19 cellular contexts compared by ENCODE assay signal in genomic region chr1:163844393-163844948, GRCh38.
DNase-seq lines count a peak whose midpoint lies in the region; ATAC-seq and TF ChIP-seq lines count a peak whose summit lies in the region.
"Had no signal": no experiment of that assay in that cellular context is flagged by ENCODE, and none has a peak within 500 bp of the region (broad histone marks: within the 10 kb centered on the region; RNA-seq: fewer than 3 reads in every experiment).

No MANE protein-coding gene starts in this region.

- H3K9me3 ChIP-seq in right atrium auricular region, result no peaks in the 10 kb centered on the region
- no peaks in the 10 kb centered on the region for H3K9me3 ChIP-seq in adipocyte (ENCODE audit: control insufficient read depth, low read length)
- no peaks in the 10 kb centered on the region for H3K9me3 ChIP-seq in heart left ventricle
- H3K9me3 ChIP-seq: upper lobe of right lung had no signal

- no peak overlapping the region for H3K9ac ChIP-seq in adipocyte (ENCODE audit: low read length)

- WGBS in heart left ventricle, 4 donors, result 17 to 47% (median 41%) methylated on average over 1 of the region's 1 CpG

- H3K27me3 ChIP-seq in right atrium auricular region (no peaks in the 10 kb centered on the region), adipocyte (replicated peaks; ENCODE audit: control insufficient read depth, insufficient read depth, low read length) (no peaks in the 10 kb centered on the region), heart left ventricle (no peaks in the 10 kb centered on the region)
- H3K27me3 ChIP-seq: spleen, upper lobe of right lung had no signal

- H3K36me3 ChIP-seq in right atrium auricular region (no peaks in the 10 kb centered on the region), adipocyte (ENCODE audit: control insufficient read depth, insufficient read depth, low read length, severe bottlenecking) (no peaks in the 10 kb centered on the region), heart left ventricle (no peaks in the 10 kb centered on the region)
- H3K36me3 ChIP-seq: spleen, upper lobe of right lung had no signal

- H3K27ac ChIP-seq in right atrium auricular region (peak overlapping the region in 1 of 2 donors; percentile 31), heart left ventricle (peak overlapping the region in 3 of 12 donors; percentile 1 to 54 (median 25))
- H3K27ac ChIP-seq: spleen, upper lobe of right lung had no signal

- intact Hi-C loops in Right ventricle myocardium inferior (cut with DNase I) (no loop called here), heart left ventricle (cut with DNase I) (no loop called here)

- TF ChIP-seq CTCF in right atrium auricular region (IDR thresholded peaks at IDR 0.05), result no peak
- TF ChIP-seq CTCF in heart left ventricle (IDR thresholded peaks at IDR 0.05), result no peak

- H3K4me3 ChIP-seq in right atrium auricular region, result no peak overlapping the region
- H3K4me3 ChIP-seq in adipocyte (ENCODE audit: low read length), result no peak overlapping the region
- H3K4me3 ChIP-seq in heart left ventricle, result no peak overlapping the region
- H3K4me3 ChIP-seq: spleen, upper lobe of right lung had no signal

- peak; percentile 76 for ATAC-seq in Right ventricle myocardium inferior
- peak in 3 of 4 donors; percentile 63 to 94 (median 71) for ATAC-seq in heart left ventricle
- ATAC-seq in GM19351 (IDR thresholded peaks at IDR 0.05; ENCODE audit: unreplicated experiment), result no peak
- ATAC-seq: activated T-cell treated with anti-CD3 and anti-CD28 coated beads, Interleukin-2, amount 50 U/mL, for 4 hours; SK-N-SH treated with all-trans-retinoic acid at 6 μM for 48 hours; stimulated activated naive CD8-positive, alpha-beta T cell treated with anti-CD3 and anti-CD28 coated beads, Interleukin-15, Interleukin-2, amounts not matched to agents 100 U/mL and 50 U/mL, for 24 hours; upper lobe of right lung had no signal

- no peaks in the 10 kb centered on the region for H3K4me1 ChIP-seq in right atrium auricular region
- H3K4me1 ChIP-seq in adipocyte (ENCODE audit: control insufficient read depth, insufficient read depth, low read length), result peaks cover 28% of the 10 kb centered on the region
- H3K4me1 ChIP-seq in heart left ventricle, result peaks cover 0 to 18% (median 0%) of the 10 kb centered on the region in 12 donors
- H3K4me1 ChIP-seq: spleen, upper lobe of right lung had no signal

- DNase-seq in Right ventricle myocardium inferior (ENCODE audit: missing footprints), result no peak
- DNase-seq in right atrium auricular region (ENCODE audit: low spot score), result no peak
- DNase-seq in adipocyte (ENCODE audit: low read depth), result peak; percentile 64
- peak in 2 of 5 donors; percentile 8 to 32 for DNase-seq in heart left ventricle
- peak; percentile 83 for DNase-seq in stromal cell of bone marrow (ENCODE audit: low read depth)
- DNase-seq in MV-4-11 (lab: John Stamatoyannopoulos, UW), result no peak
- DNase-seq in GF-D8 (lab: John Stamatoyannopoulos, UW), result no peak
- DNase-seq: activated CD4-positive, alpha-beta T cell treated with anti-CD3 and anti-CD28 coated beads, Interleukin-2, amount 50 U/mL, for 4 hours; activated T-cell treated with anti-CD3 and anti-CD28 coated beads, Interleukin-2, amount 50 U/mL, for 4 hours; endodermal cell; GDM1; glutamatergic neuron; NCI-H510A treated with DMSO at 0.1 percent for 48 hours; occipital lobe; spleen; stimulated activated naive CD8-positive, alpha-beta T cell treated with anti-CD3 and anti-CD28 coated beads, Interleukin-15, Interleukin-2, amounts not matched to agents 100 U/mL and 50 U/mL, for 24 hours; upper lobe of right lung had no signal

- TF ChIP-seq POLR2A in heart left ventricle (IDR thresholded peaks at IDR 0.05), result no peak

Comparison
In these comparisons a context has a peak if more than half of its experiments do, and no peak if none do; other contexts are left out.
1. DNase-seq: peak in adipocyte (single experiment) and stromal cell of bone marrow (single experiment); none in Right ventricle myocardium inferior (single experiment), right atrium auricular region (single experiment), MV-4-11 (single experiment) and GF-D8 (single experiment).